8 cellular contexts compared by ENCODE assay signal in the genomic region with DNA sequence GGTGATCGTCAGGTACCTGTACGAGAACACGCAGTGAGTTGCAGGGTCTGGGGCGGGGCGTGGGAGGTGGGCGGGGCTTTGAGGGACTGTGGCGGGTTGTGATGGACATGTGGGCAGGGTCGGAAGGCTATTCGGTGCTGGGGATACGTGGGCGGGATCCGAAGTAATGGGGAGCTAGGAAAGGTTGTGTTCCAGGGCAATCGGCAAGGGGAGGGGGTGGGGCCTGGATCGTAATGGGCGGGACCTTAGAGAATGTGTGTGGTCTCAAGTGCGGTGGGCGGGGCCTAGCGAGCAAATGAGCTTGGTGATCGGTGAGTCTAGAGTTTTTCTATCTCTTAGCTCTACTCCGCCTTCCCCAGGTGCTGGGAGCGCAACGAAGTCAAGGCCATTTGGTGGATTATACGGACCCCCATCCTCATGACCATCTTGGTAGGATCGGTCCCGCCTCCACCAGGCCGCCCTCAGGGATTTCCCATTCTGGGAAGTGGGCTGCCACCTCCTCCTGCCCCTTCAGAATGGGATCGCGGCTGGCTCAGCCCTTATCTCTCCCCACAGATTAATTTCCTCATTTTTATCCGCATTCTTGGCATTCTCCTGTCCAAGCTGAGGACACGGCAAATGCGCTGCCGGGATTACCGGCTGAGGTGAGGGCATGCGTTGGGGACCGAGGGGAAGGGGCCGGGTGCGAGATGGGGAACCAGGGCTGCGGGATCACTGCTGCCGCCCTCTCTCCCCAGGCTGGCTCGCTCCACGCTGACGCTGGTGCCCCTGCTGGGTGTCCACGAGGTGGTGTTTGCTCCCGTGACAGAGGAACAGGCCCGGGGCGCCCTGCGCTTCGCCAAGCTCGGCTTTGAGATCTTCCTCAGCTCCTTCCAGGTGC. TPM values are rescaled to one million over a fixed set of nuclear protein-coding genes. Genes with fewer than 3 reads are reported as not detected.
DNase-seq lines count a peak whose midpoint lies in the region; ATAC-seq and TF ChIP-seq lines count a peak whose summit lies in the region.

No MANE protein-coding gene starts in this region.

- H3K36me3 Mint-ChIP-seq in Caco-2 (ENCODE audit: insufficient read depth, unreplicated experiment) (peaks cover 25% of the 10 kb centered on the region), glutamatergic neuron (ENCODE audit: unreplicated experiment) (no peaks in the 10 kb centered on the region)

- TF ChIP-seq CTCF in Caco-2 (IDR thresholded peaks at IDR 0.05; ENCODE audit: insufficient read depth in 1 of 2, low read depth in 1 of 2, low read length in 1 of 2, severe bottlenecking in 1 of 2, unreplicated experiment in 1 of 2) = peak; percentile 31 to 54
- no peak for TF ChIP-seq CTCF in glutamatergic neuron (IDR thresholded peaks at IDR 0.05; ENCODE audit: partially characterized antibody, unreplicated experiment)
- peak in 1 of 6 experiments; percentile 44 for TF ChIP-seq CTCF in upper lobe of left lung (IDR thresholded peaks at IDR 0.05)

- DNase-seq in Caco-2 (peak; percentile 96 to 100), SK-N-MC (ENCODE audit: low read depth, low spot score) (peak; percentile 75), glutamatergic neuron (peak; percentile 82), pons (ENCODE audit: low spot score) (peak; percentile 73), upper lobe of left lung (peak; percentile 97), NCI-H1694 (lab: John Stamatoyannopoulos, UW) (no peak)
- peak; percentile 89 for DNase-seq in activated naive CD4-positive, alpha-beta T cell treated with anti-CD3 and anti-CD28 coated beads, Interleukin-2, amount 50 U/mL, for 16 hours

- peaks cover 12% of the 10 kb centered on the region for H3K4me1 Mint-ChIP-seq in Caco-2 (ENCODE audit: low read depth, unreplicated experiment)
- H3K4me1 Mint-ChIP-seq in glutamatergic neuron (ENCODE audit: low read depth, unreplicated experiment) = no peaks in the 10 kb centered on the region

- H3K27ac ChIP-seq in SK-N-MC (no peak overlapping the region), upper lobe of left lung (peak overlapping the region in 3 of 4 donors; percentile 51 to 77 (median 59))

- H3K36me3 ChIP-seq in Caco-2 (ENCODE audit: control insufficient read depth, insufficient read depth, low read length) (no peaks in the 10 kb centered on the region), SK-N-MC (ENCODE audit: insufficient read depth, low read length) (no peaks in the 10 kb centered on the region), upper lobe of left lung (no peaks in the 10 kb centered on the region)

- POLR2A ChIA-PET in Caco-2 (lab: Charles Lee) = interaction anchor here (0.6 to 4.5 kb wide), 22 partner anchors 8 to 1321 kb away, joined by 3 to 54 read pairs (median 6); partner anchors contain the start of genes EML2, FBXO46, GIPR and IRF2BP1

- TF ChIP-seq EP300 in upper lobe of left lung (IDR thresholded peaks at IDR 0.05) = no peak

- ATAC-seq in HG03045 (IDR thresholded peaks at IDR 0.05; ENCODE audit: unreplicated experiment) = peak; percentile 44
- peak; percentile 63 to 92 for ATAC-seq in upper lobe of left lung (ENCODE audit: low FRiP score in 2 of 2)

- peaks cover 16% of the 10 kb centered on the region for H3K4me1 ChIP-seq in Caco-2
- peaks cover 26 to 32% (median 28%) of the 10 kb centered on the region in 4 donors for H3K4me1 ChIP-seq in upper lobe of left lung

- H3K27ac Mint-ChIP-seq in Caco-2 (ENCODE audit: unreplicated experiment) (peak overlapping the region; percentile 88), glutamatergic neuron (ENCODE audit: unreplicated experiment) (no peak overlapping the region)

- H3K4me3 ChIP-seq in Caco-2 (ENCODE audit: low read depth, low read length) (peak overlapping the region; percentile 47), SK-N-MC (peak overlapping the region; percentile 71), upper lobe of left lung (peak overlapping the region in 3 of 4 donors; percentile 47 to 57 (median 50))

- no peak overlapping the region for H3K9ac ChIP-seq in SK-N-MC (ENCODE audit: insufficient read length)

- no peaks in the 10 kb centered on the region for H3K27me3 ChIP-seq in Caco-2 (replicated peaks; ENCODE audit: control insufficient read depth, insufficient read depth, low read length)
- H3K27me3 ChIP-seq in upper lobe of left lung = peaks cover 0 to 18% (median 8%) of the 10 kb centered on the region in 4 donors

- WGBS in upper lobe of left lung, 2 donors = 1 to 3% methylated on average over 29 to 47 of the region's 49 CpGs

- BruUV-seq in Caco-2 (replicated peaks; lab: Mats Ljungman, UMichigan) = TSS peak; percentile 86

- CTCF ChIA-PET in Caco-2 (lab: Charles Lee) = interaction anchor here (0.5 to 3.1 kb wide), 27 partner anchors 8 to 238 kb away, joined by 3 to 50 read pairs (median 5); partner anchors contain the start of genes EML2, GIPR, OPA3 and QPCTL

- peak overlapping the region; percentile 88 for H3K4me3 Mint-ChIP-seq in Caco-2 (ENCODE audit: unreplicated experiment)
- H3K4me3 Mint-ChIP-seq in glutamatergic neuron (ENCODE audit: unreplicated experiment) = peak overlapping the region; percentile 75

- H3K9me3 ChIP-seq in Caco-2 (no peaks in the 10 kb centered on the region), SK-N-MC (ENCODE audit: low read depth, low read length) (no peaks in the 10 kb centered on the region), upper lobe of left lung (no peaks in the 10 kb centered on the region)

- no peaks in the 10 kb centered on the region for H3K27me3 Mint-ChIP-seq in Caco-2 (ENCODE audit: insufficient read depth, unreplicated experiment)
- peaks cover 12% of the 10 kb centered on the region for H3K27me3 Mint-ChIP-seq in glutamatergic neuron (ENCODE audit: unreplicated experiment)

- TF ChIP-seq POLR2A in upper lobe of left lung (IDR thresholded peaks at IDR 0.05) = peak in 1 of 4 donors; percentile 11

- H3K9me3 Mint-ChIP-seq in Caco-2 (ENCODE audit: unreplicated experiment) (no peaks in the 10 kb centered on the region), glutamatergic neuron (ENCODE audit: unreplicated experiment) (peaks cover 4% of the 10 kb centered on the region)

- intact Hi-C loops in Caco-2 (cut with micrococcal nuclease; ENCODE audit: unreplicated experiment) = loop anchor here (1.0 kb wide), 2 partner anchors 8 to 15 kb away; partner anchors contain the start of gene QPCTL

RNA-seq across cellular contexts. Expression of gene GIPR, which starts 9.6 kb away (rescaled TPM):
- total RNA-seq in Caco-2 (2022) = 2.6 and 4.6 TPM in 2 replicates
- 36.4 TPM for total RNA-seq in glutamatergic neuron (ENCODE audit: unreplicated experiment)
- 10 to 100 TPM in 1 of 6 donors, 1 to 10 TPM in 5; 2.9 to 17.8 (median 6.0) TPM for total RNA-seq in upper lobe of left lung

RNA-seq across cellular contexts. Expression of gene SNRPD2, which starts 14.2 kb away (rescaled TPM):
- total RNA-seq in Caco-2 (2022) (579 and 587 TPM in 2 replicates), glutamatergic neuron (ENCODE audit: unreplicated experiment) (264 TPM), upper lobe of left lung (100 to 1,000 TPM in 5 of 6 donors, 10 to 100 TPM in 1; 58.7 to 261 (median 161) TPM)

RNA-seq across cellular contexts. Expression of gene QPCTL, which starts 14.9 kb away (rescaled TPM):
- total RNA-seq in Caco-2 (2022) (16.9 and 20.2 TPM in 2 replicates), glutamatergic neuron (ENCODE audit: unreplicated experiment) (2.6 TPM), upper lobe of left lung (10 to 100 TPM in 3 of 6 donors, 1 to 10 TPM in 3; 7.1 to 18.3 (median 10.1) TPM)

RNA-seq across cellular contexts. Expression of gene EML2, which starts 38.4 kb away (rescaled TPM):
- total RNA-seq in Caco-2 (2022) (33.9 and 38.8 TPM in 2 replicates), glutamatergic neuron (ENCODE audit: unreplicated experiment) (53.2 TPM), upper lobe of left lung (10 to 100 TPM; 34.1 to 70.2 (median 48.2) TPM)

RNA-seq across cellular contexts. Expression of gene FBXO46, which starts 53.1 kb away (rescaled TPM):
- 31.0 and 37.0 TPM in 2 replicates for total RNA-seq in Caco-2 (2022)
- total RNA-seq in glutamatergic neuron (ENCODE audit: unreplicated experiment) = 20.4 TPM
- 10 to 100 TPM; 12.0 to 21.1 (median 20.6) TPM for total RNA-seq in upper lobe of left lung
